Comparison of ENCODE assay signal across 9 cellular contexts in the genomic region with DNA sequence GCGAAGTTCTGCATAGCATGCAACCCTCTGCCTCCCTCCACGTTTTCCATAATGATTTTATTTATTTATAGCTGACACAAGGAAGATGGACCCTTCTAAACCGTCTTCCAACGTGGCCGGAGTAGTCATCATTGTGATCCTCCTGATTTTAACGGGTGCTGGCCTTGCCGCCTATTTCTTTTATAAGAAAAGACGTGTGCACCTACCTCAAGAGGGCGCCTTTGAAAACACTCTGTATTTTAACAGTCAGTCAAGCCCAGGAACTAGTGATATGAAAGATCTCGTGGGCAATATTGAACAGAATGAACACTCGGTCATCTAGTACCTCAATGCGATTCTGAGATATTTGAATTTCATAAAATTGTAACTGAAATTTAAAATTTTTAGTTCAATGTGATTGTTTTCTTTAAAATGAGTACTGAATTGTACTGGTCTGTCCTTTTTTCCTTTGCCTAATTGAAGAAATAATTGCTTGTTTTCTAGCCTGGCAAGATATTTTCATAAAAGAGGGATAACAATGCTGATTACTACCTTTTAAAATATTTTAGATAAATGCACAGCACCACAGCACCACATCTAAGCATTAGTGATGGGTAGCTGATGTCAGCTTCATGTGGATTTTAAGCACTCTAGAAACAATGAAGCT. TPM values are rescaled to one million over a fixed set of nuclear protein-coding genes. Genes with fewer than 3 reads are reported as not detected.
A peak's percentile ranks its signal among the peaks of the same experiment; 100 is the strongest.
DNase-seq lines count a peak whose midpoint lies in the region; TF ChIP-seq lines count a peak whose summit lies in the region.
"Had no signal": no experiment of that assay in that cellular context is flagged by ENCODE, and none has a peak within 500 bp of the region (broad histone marks: within the 10 kb centered on the region; RNA-seq: fewer than 3 reads in every experiment).

No MANE protein-coding gene starts in this region.

- no peak overlapping the region for H3K27ac Mint-ChIP-seq in activated T-helper 2 cell treated with anti-CD3 and anti-CD28 coated beads, Interferon-gamma antibody, Interleukin-2, Interleukin-4, amounts not matched to agents 10 μg/mL and 5 μg/mL and 100 μg/mL, durations not matched to agents 14 hours and 24 hours and 36 hours
- H3K27ac Mint-ChIP-seq: activated naive CD4-positive, alpha-beta T cell treated with anti-CD3 and anti-CD28 coated beads, Interleukin-2, amount 50 U/mL, for 24 hours had no signal

- no peaks in the 10 kb centered on the region for H3K36me3 Mint-ChIP-seq in activated T-helper 2 cell treated with anti-CD3 and anti-CD28 coated beads, Interferon-gamma antibody, Interleukin-2, Interleukin-4, amounts not matched to agents 10 μg/mL and 5 μg/mL and 100 μg/mL, durations not matched to agents 14 hours and 24 hours and 36 hours (ENCODE audit: low read depth)

- no peak overlapping the region for H3K9ac ChIP-seq in NT2/D1 (ENCODE audit: insufficient read length, low read depth)

- no peak overlapping the region for H3K4me3 Mint-ChIP-seq in activated T-helper 2 cell treated with anti-CD3 and anti-CD28 coated beads, Interferon-gamma antibody, Interleukin-2, Interleukin-4, amounts not matched to agents 10 μg/mL and 5 μg/mL and 100 μg/mL, durations not matched to agents 14 hours and 24 hours and 36 hours (ENCODE audit: low read depth)
- H3K4me3 Mint-ChIP-seq: activated naive CD4-positive, alpha-beta T cell treated with anti-CD3 and anti-CD28 coated beads, Interleukin-2, amount 50 U/mL, for 24 hours had no signal

- H3K4me3 ChIP-seq in HFF-Myc (replicated peaks; ENCODE audit: low read depth, low read length), result no peak overlapping the region
- no peak overlapping the region for H3K4me3 ChIP-seq in NT2/D1 (ENCODE audit: insufficient read length, low read depth)
- H3K4me3 ChIP-seq in choroid plexus epithelial cell (ENCODE audit: low read depth, low read length), result no peak overlapping the region

- H3K27me3 Mint-ChIP-seq in activated T-helper 2 cell treated with anti-CD3 and anti-CD28 coated beads, Interferon-gamma antibody, Interleukin-2, Interleukin-4, amounts not matched to agents 10 μg/mL and 5 μg/mL and 100 μg/mL, durations not matched to agents 14 hours and 24 hours and 36 hours (ENCODE audit: low read depth), result no peaks in the 10 kb centered on the region

- TF ChIP-seq CTCF in HFF-Myc (IDR thresholded peaks at IDR 0.05; ENCODE audit: low read depth, low read length, missing control alignments), result peak; percentile 54
- TF ChIP-seq CTCF in choroid plexus epithelial cell (conservative IDR thresholded peaks at IDR 0.05; ENCODE audit: low read depth, low read length), result peak; percentile 77

- no peaks in the 10 kb centered on the region for H3K4me1 Mint-ChIP-seq in activated T-helper 2 cell treated with anti-CD3 and anti-CD28 coated beads, Interferon-gamma antibody, Interleukin-2, Interleukin-4, amounts not matched to agents 10 μg/mL and 5 μg/mL and 100 μg/mL, durations not matched to agents 14 hours and 24 hours and 36 hours (ENCODE audit: low read depth)
- H3K4me1 Mint-ChIP-seq: activated naive CD4-positive, alpha-beta T cell treated with anti-CD3 and anti-CD28 coated beads, Interleukin-2, amount 50 U/mL, for 24 hours had no signal

- H3K9me3 Mint-ChIP-seq in activated T-helper 2 cell treated with anti-CD3 and anti-CD28 coated beads, Interferon-gamma antibody, Interleukin-2, Interleukin-4, amounts not matched to agents 10 μg/mL and 5 μg/mL and 100 μg/mL, durations not matched to agents 14 hours and 24 hours and 36 hours, result no peaks in the 10 kb centered on the region

- H3K4me1 ChIP-seq in NT2/D1 (ENCODE audit: insufficient read depth, insufficient read length), result no peaks in the 10 kb centered on the region

- intact Hi-C loops in activated T-helper 2 cell treated with anti-CD3 and anti-CD28 coated beads, Interferon-gamma antibody, Interleukin-2, Interleukin-4, amounts not matched to agents 10 μg/mL and 5 μg/mL and 100 μg/mL, durations not matched to agents 14 hours and 24 hours and 36 hours (cut with micrococcal nuclease), result no loop called here
- intact Hi-C loops in posterior vena cava (cut with DNase I), result no loop called here

- no peaks in the 10 kb centered on the region for H3K36me3 ChIP-seq in NT2/D1 (ENCODE audit: insufficient read depth, insufficient read length, low read length)

- DNase-seq in NCI-H510A treated with DMSO at 0.1 percent for 48 hours (lab: John Stamatoyannopoulos, UW), result peak; percentile 39
- DNase-seq in NCI-H510A (lab: John Stamatoyannopoulos, UW), result no peak
- DNase-seq in HFF-Myc (ENCODE audit: extremely low read depth, low read depth), result peak; percentile 37
- peak; percentile 15 for DNase-seq in NT2/D1 (ENCODE audit: low read depth, low spot score)
- DNase-seq in choroid plexus epithelial cell (ENCODE audit: low read depth), result peak; percentile 80
- peak; percentile 49 for DNase-seq in medulla oblongata (ENCODE audit: extremely low spot score)
- no peak for DNase-seq in activated T-helper 2 cell treated with anti-CD3 and anti-CD28 coated beads, Interferon-gamma antibody, Interleukin-2, Interleukin-4, amounts not matched to agents 10 μg/mL and 5 μg/mL and 100 μg/mL, durations not matched to agents 14 hours and 24 hours and 36 hours (ENCODE audit: low spot score)
- DNase-seq in posterior vena cava (ENCODE audit: low spot score), result no peak

- no peaks in the 10 kb centered on the region for H3K9me3 ChIP-seq in NT2/D1 (ENCODE audit: insufficient read depth, low read length)

- H3K27me3 ChIP-seq in NT2/D1 (ENCODE audit: insufficient read depth, insufficient read length), result no peaks in the 10 kb centered on the region

RNA-seq across cellular contexts. Expression of a gene that starts 41.5 kb away (rescaled TPM):
- total RNA-seq in activated T-helper 2 cell treated with anti-CD3 and anti-CD28 coated beads, Interferon-gamma antibody, Interleukin-2, Interleukin-4, amounts not matched to agents 10 μg/mL and 5 μg/mL and 100 μg/mL, durations not matched to agents 14 hours and 24 hours and 36 hours, result not detected in 2 replicates
- under 1 TPM; 0.10 to 0.32 TPM for total RNA-seq in posterior vena cava

Comparison
In these comparisons a context has a peak if more than half of its experiments do, and no peak if none do; other contexts are left out.
1. DNase-seq: peak in NCI-H510A treated with DMSO at 0.1 percent for 48 hours (single experiment), HFF-Myc (single experiment), NT2/D1 (single experiment), choroid plexus epithelial cell (single experiment) and medulla oblongata (single experiment); none in NCI-H510A (single experiment), activated T-helper 2 cell treated with anti-CD3 and anti-CD28 coated beads, Interferon-gamma antibody, Interleukin-2, Interleukin-4, amounts not matched to agents 10 μg/mL and 5 μg/mL and 100 μg/mL, durations not matched to agents 14 hours and 24 hours and 36 hours (single experiment) and posterior vena cava (single experiment).